In the genomic region with DNA sequence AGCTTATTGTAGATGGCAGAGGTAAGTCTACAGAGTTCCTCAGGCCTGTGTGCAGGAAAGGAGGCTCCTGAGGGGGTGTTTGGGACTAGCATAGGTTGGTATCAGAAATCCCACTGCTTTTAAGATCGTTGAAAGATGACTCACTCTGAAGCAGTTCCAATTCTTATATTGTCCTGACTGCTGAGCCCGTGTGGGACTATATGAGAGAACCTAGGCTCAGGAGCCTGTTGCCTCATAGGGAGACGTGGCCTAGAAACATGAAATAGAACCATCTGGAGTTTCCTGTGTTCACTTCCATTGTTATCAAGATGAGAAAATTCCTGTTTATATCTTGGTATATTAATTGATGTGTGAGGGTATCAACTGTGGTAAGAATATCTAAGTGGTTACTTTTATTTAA, we compare ENCODE assay signal across 18 cellular contexts. TPM values are rescaled to one million over a fixed set of nuclear protein-coding genes. Genes with fewer than 3 reads are reported as not detected.
A peak's percentile ranks its signal among the peaks of the same experiment; 100 is the strongest.
DNase-seq lines count a peak whose midpoint lies in the region; ATAC-seq and TF ChIP-seq lines count a peak whose summit lies in the region.
"Had no signal": no experiment of that assay in that cellular context is flagged by ENCODE, and none has a peak within 500 bp of the region (broad histone marks: within the 10 kb centered on the region; RNA-seq: fewer than 3 reads in every experiment).

No MANE protein-coding gene starts in this region.

- H3K79me1 ChIP-seq in mesenchymal stem cell (replicated peaks; ENCODE audit: low read length, poor library complexity, severe bottlenecking) = peaks cover 22% of the 10 kb centered on the region

- peaks cover 38% of the 10 kb centered on the region for H3K36me3 ChIP-seq in brain microvascular endothelial cell (replicated peaks)
- H3K36me3 ChIP-seq in mesenchymal stem cell (ENCODE audit: control insufficient read depth in 1 of 2, insufficient read depth in 2 of 2, low read depth in 1 of 2, low read length in 2 of 2) = peaks cover 16 to 50% of the 10 kb centered on the region in 2 experiments

- peaks cover 14% of the 10 kb centered on the region for H3K4me1 ChIP-seq in mesenchymal stem cell (ENCODE audit: control insufficient read depth, insufficient read depth, low read depth, low read length)

- in situ Hi-C loops in brain microvascular endothelial cell (cut with HindIII; ENCODE audit: low pct_ligation_motif_present, low sequenced_read_pairs) = no loop called here

- H3K18ac ChIP-seq in mesenchymal stem cell (ENCODE audit: low read depth in 1 of 2, low read length in 2 of 2) = no peak overlapping the region

- no peak overlapping the region for H3K14ac ChIP-seq in mesenchymal stem cell (ENCODE audit: low read length in 2 of 2)

- H3K27me3 ChIP-seq in brain microvascular endothelial cell (replicated peaks) = no peaks in the 10 kb centered on the region
- no peaks in the 10 kb centered on the region for H3K27me3 ChIP-seq in mesenchymal stem cell (ENCODE audit: control insufficient read depth in 1 of 2, insufficient read depth in 1 of 2, low read length in 2 of 2)
- H3K27me3 ChIP-seq: Peyer's patch had no signal

- no peak overlapping the region for H3K4me3 ChIP-seq in brain microvascular endothelial cell (ENCODE audit: low read depth, low read length)
- H3K4me3 ChIP-seq in mesenchymal stem cell (ENCODE audit: insufficient read depth in 1 of 2, low read depth in 1 of 2, low read length in 2 of 2) = no peak overlapping the region
- H3K4me3 ChIP-seq: Peyer's patch had no signal

- H3K23ac ChIP-seq in mesenchymal stem cell (ENCODE audit: low read length in 2 of 2) = no peak overlapping the region

- WGBS in mesenchymal stem cell = 81% methylated on average over 3 of the region's 3 CpGs

- no peak overlapping the region for H4K8ac ChIP-seq in mesenchymal stem cell (ENCODE audit: low read length)

- no peak overlapping the region for H2AFZ ChIP-seq in mesenchymal stem cell (ENCODE audit: low read depth, low read length)

- H4K91ac ChIP-seq in mesenchymal stem cell (ENCODE audit: low read length) = no peak overlapping the region

- no peak for ATAC-seq in HG03442 (IDR thresholded peaks at IDR 0.05; ENCODE audit: unreplicated experiment)
- ATAC-seq in GM18909 (IDR thresholded peaks at IDR 0.05; ENCODE audit: poor library complexity, unreplicated experiment) = no peak
- ATAC-seq: natural killer cell treated with Interleukin-12 subunit alpha and Interleukin-12 subunit beta and Interleukin-15 and Interleukin-18, amount 100 ng/mL, for 72 hours had no signal

- H2BK5ac ChIP-seq in mesenchymal stem cell (ENCODE audit: low read depth, low read length, poor library complexity, severe bottlenecking) = no peak overlapping the region

- H3K9ac ChIP-seq in mesenchymal stem cell (ENCODE audit: low read length) = peak overlapping the region; percentile 62

- no peak overlapping the region for H2AK5ac ChIP-seq in mesenchymal stem cell (ENCODE audit: low read length, severe bottlenecking)

- no peak overlapping the region for H3K4ac ChIP-seq in mesenchymal stem cell (ENCODE audit: low read depth in 1 of 2, low read length in 2 of 2)

- H3K27ac ChIP-seq in brain microvascular endothelial cell (peak overlapping the region; percentile 50), mesenchymal stem cell (ENCODE audit: low read length, poor library complexity, severe bottlenecking) (no peak overlapping the region), RWPE1 (no peak overlapping the region)
- H3K27ac ChIP-seq: Peyer's patch had no signal

- H3K9me3 ChIP-seq in mesenchymal stem cell (ENCODE audit: control insufficient read depth, low read length) = no peaks in the 10 kb centered on the region
- H3K9me3 ChIP-seq: Peyer's patch had no signal

- no peak overlapping the region for H2BK15ac ChIP-seq in mesenchymal stem cell (ENCODE audit: low read depth, poor library complexity, severe bottlenecking)

- CTCF ChIA-PET in RWPE1 (lab: Yijun Ruan, JAX) = interaction anchor here (1.0 kb wide), 1 partner anchor 62 kb away, joined by 4 read pairs; no protein-coding TSS in a partner anchor

- H2BK12ac ChIP-seq in mesenchymal stem cell (ENCODE audit: low read length in 2 of 2) = no peak overlapping the region

- POLR2A ChIA-PET in RWPE1 (lab: Yijun Ruan, JAX; ENCODE audit: low non-redundant PET) = no interaction called here

- no peak overlapping the region for H2BK120ac ChIP-seq in mesenchymal stem cell (ENCODE audit: low read depth, low read length)

- no peak overlapping the region for H3K4me2 ChIP-seq in mesenchymal stem cell (ENCODE audit: low read length, poor library complexity, severe bottlenecking)

- no peak for TF ChIP-seq CTCF in brain microvascular endothelial cell (IDR thresholded peaks at IDR 0.05; ENCODE audit: low read depth, low read length, missing control alignments)
- TF ChIP-seq CTCF in RWPE1 (conservative IDR thresholded peaks at IDR 0.05; ENCODE audit: low read depth) = no peak

- DNase-seq in EH (ENCODE audit: low read depth) (peak; percentile 60), LHCN-M2 (ENCODE audit: low read depth) (peak; percentile 18), brain microvascular endothelial cell (peak; percentile 67), mesenchymal stem cell (peak; percentile 13), RWPE1 (ENCODE audit: low spot score) (no peak)
- DNase-seq: activated B cell treated with CpG ODN at 0.5 μM for 24 hours; activated naive CD4-positive, alpha-beta T cell treated with Interleukin-2 at 50 U/mL for 16 hours; head of caudate nucleus; islet precursor cell; MM.1S; NCI-H2081; NCI-H526 treated with DMSO at 0.1 percent for 48 hours; Peyer's patch had no signal

RNA-seq across cellular contexts. Expression of gene CCT7, which starts 5.7 kb away (rescaled TPM):
- 452 and 463 TPM in 2 replicates for total RNA-seq in LHCN-M2 (2014; rRNA removed)
- 335 TPM for polyA plus RNA-seq in LHCN-M2 (2012)
- polyA plus RNA-seq in mesenchymal stem cell (2013, experiment 1 of 2) = 270 TPM
- 269 TPM for polyA plus RNA-seq in mesenchymal stem cell (2013, experiment 2 of 2)

RNA-seq across cellular contexts. Expression of gene PRADC1, which starts 6.7 kb away (rescaled TPM):
- total RNA-seq in LHCN-M2 (2014; rRNA removed) = 78.2 and 90.0 TPM in 2 replicates
- polyA plus RNA-seq in LHCN-M2 (2012) = 52.6 TPM
- polyA plus RNA-seq in mesenchymal stem cell (2013, experiment 1 of 2) = 19.4 TPM
- 20.4 TPM for polyA plus RNA-seq in mesenchymal stem cell (2013, experiment 2 of 2)

RNA-seq across cellular contexts. Expression of gene SMYD5, which starts 25.7 kb away (rescaled TPM):
- 25.2 and 28.5 TPM in 2 replicates for total RNA-seq in LHCN-M2 (2014; rRNA removed)
- polyA plus RNA-seq in LHCN-M2 (2012) = 20.0 TPM
- 10.1 TPM for polyA plus RNA-seq in mesenchymal stem cell (2013, experiment 1 of 2)
- 11.1 TPM for polyA plus RNA-seq in mesenchymal stem cell (2013, experiment 2 of 2)

RNA-seq across cellular contexts. Expression of gene NOTO, which starts 37.4 kb away (rescaled TPM):
- not detected in 2 replicates for total RNA-seq in LHCN-M2 (2014; rRNA removed)
- not detected for polyA plus RNA-seq in LHCN-M2 (2012)
- 0.01 TPM for polyA plus RNA-seq in mesenchymal stem cell (2013, experiment 1 of 2)
- 0.01 TPM for polyA plus RNA-seq in mesenchymal stem cell (2013, experiment 2 of 2)
- total RNA-seq: activated B cell treated with CpG ODN at 0.5 μM for 24 hours; natural killer cell treated with Interleukin-12 subunit alpha and Interleukin-12 subunit beta and Interleukin-15 and Interleukin-18, amount 100 ng/mL, for 72 hours; Peyer's patch; temporal lobe had no signal
- polyA plus RNA-seq: BJ had no signal

RNA-seq across cellular contexts. Expression of gene FBXO41, which starts 44.5 kb away (rescaled TPM):
- 4.0 and 4.8 TPM in 2 replicates for total RNA-seq in LHCN-M2 (2014; rRNA removed)
- 2.4 TPM for polyA plus RNA-seq in LHCN-M2 (2012)
- 1.3 TPM for polyA plus RNA-seq in mesenchymal stem cell (2013, experiment 1 of 2)
- polyA plus RNA-seq in mesenchymal stem cell (2013, experiment 2 of 2) = 1.3 TPM
